Comparison of ENCODE assay signal across 24 cellular contexts in the genomic region with DNA sequence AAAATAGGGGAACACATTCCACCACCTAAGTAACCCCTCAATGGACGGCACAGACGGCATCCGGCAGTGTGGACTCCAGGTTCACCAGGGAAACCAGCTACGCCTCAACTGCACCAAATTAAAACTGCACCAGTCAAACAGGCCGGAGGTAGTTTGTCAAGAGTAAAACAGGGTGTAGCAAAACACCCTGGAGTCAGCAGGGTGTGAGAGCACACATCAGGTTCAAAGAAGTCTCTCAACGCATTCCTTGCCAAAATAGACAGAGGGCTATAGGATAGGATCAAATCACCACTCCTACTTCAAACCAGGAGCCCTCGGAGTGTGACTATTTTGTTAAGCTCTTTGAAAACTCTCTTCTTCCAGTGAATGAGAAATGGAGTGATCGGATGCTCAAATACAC.
"Had no signal": no experiment of that assay in that cellular context is flagged by ENCODE, and none has a peak within 500 bp of the region (broad histone marks: within the 10 kb centered on the region; RNA-seq: fewer than 3 reads in every experiment).

No MANE protein-coding gene starts in this region.

- ATAC-seq: heart left ventricle; left lobe of liver; natural killer cell; pancreas; right lobe of liver; stimulated activated effector memory CD8-positive, alpha-beta T cell treated with anti-CD3 and anti-CD28 coated beads, Interleukin-12 subunit alpha, Interleukin-12 subunit beta, amount 100 ng/mL, for 72 hours; stimulated activated naive CD8-positive, alpha-beta T cell treated with anti-CD3 and anti-CD28 coated beads, Interleukin-15, Interleukin-2, amounts not matched to agents 100 U/mL and 50 U/mL, for 24 hours had no signal

- H3K4me1 Mint-ChIP-seq: natural killer cell; stimulated activated effector memory CD8-positive, alpha-beta T cell treated with anti-CD3 and anti-CD28 coated beads, Interleukin-12 subunit alpha, Interleukin-12 subunit beta, amount 100 ng/mL, for 72 hours had no signal

- H3K27me3 ChIP-seq: heart left ventricle, pancreas, right lobe of liver, tibial nerve had no signal

- H3K27ac Mint-ChIP-seq: mesothelial cell of epicardium; natural killer cell; stimulated activated effector memory CD8-positive, alpha-beta T cell treated with anti-CD3 and anti-CD28 coated beads, Interleukin-12 subunit alpha, Interleukin-12 subunit beta, amount 100 ng/mL, for 72 hours had no signal

- DNase-seq: central memory CD4-positive, alpha-beta T cell; effector CD4-positive, alpha-beta T cell; foreskin melanocyte; heart left ventricle; hippocampal formation; kidney glomerular epithelial cell; mammary epithelial cell; natural killer cell; occipital lobe; pancreas; psoas muscle; retina; right lobe of liver; stimulated activated CD4-positive, alpha-beta T cell treated with anti-CD3 and anti-CD28 coated beads, Interleukin-4, amount 100 ng/mL, for 1 hour; stimulated activated CD8-positive, alpha-beta memory T cell treated with anti-CD3 and anti-CD28 coated beads, Interleukin-4, amount 100 ng/mL, for 48 hours; stimulated activated naive CD8-positive, alpha-beta T cell treated with anti-CD3 and anti-CD28 coated beads, Interleukin-15, Interleukin-2, amounts not matched to agents 100 U/mL and 50 U/mL, for 24 hours had no signal

- H3K4me1 ChIP-seq: pancreas, right lobe of liver, tibial nerve had no signal

- H3K36me3 Mint-ChIP-seq: mesothelial cell of epicardium; natural killer cell; stimulated activated effector memory CD8-positive, alpha-beta T cell treated with anti-CD3 and anti-CD28 coated beads, Interleukin-12 subunit alpha, Interleukin-12 subunit beta, amount 100 ng/mL, for 72 hours had no signal

- H3K27ac ChIP-seq: coronary artery, epithelial cell of prostate, heart left ventricle, pancreas, psoas muscle, right lobe of liver, tibial nerve had no signal

- H3K9me3 Mint-ChIP-seq: mesothelial cell of epicardium; natural killer cell; stimulated activated effector memory CD8-positive, alpha-beta T cell treated with anti-CD3 and anti-CD28 coated beads, Interleukin-12 subunit alpha, Interleukin-12 subunit beta, amount 100 ng/mL, for 72 hours had no signal

- H3K9me3 ChIP-seq: heart left ventricle, pancreas, psoas muscle, right lobe of liver, tibial nerve had no signal

- H3K36me3 ChIP-seq: heart left ventricle, pancreas, right lobe of liver, tibial nerve had no signal

- H3K4me3 Mint-ChIP-seq: mesothelial cell of epicardium; natural killer cell; stimulated activated effector memory CD8-positive, alpha-beta T cell treated with anti-CD3 and anti-CD28 coated beads, Interleukin-12 subunit alpha, Interleukin-12 subunit beta, amount 100 ng/mL, for 72 hours had no signal

- H3K4me3 ChIP-seq: coronary artery, heart left ventricle, pancreas, psoas muscle, right lobe of liver, tibial nerve had no signal

- FAIRE-seq: endometrium, islet of Langerhans had no signal
